In genomic region chr2:168935810-168936581, GRCh38 we compare ENCODE assay signal across 18 cellular contexts. TPM values are rescaled to one million over a fixed set of nuclear protein-coding genes. Genes with fewer than 3 reads are reported as not detected.
DNase-seq lines count a peak whose midpoint lies in the region; ATAC-seq and TF ChIP-seq lines count a peak whose summit lies in the region.
"Had no signal": no experiment of that assay in that cellular context is flagged by ENCODE, and none has a peak within 500 bp of the region (broad histone marks: within the 10 kb centered on the region; RNA-seq: fewer than 3 reads in every experiment).

No MANE protein-coding gene starts in this region.

- H3K4me1 Mint-ChIP-seq in endothelial cell (ENCODE audit: unreplicated experiment), result peaks cover 18% of the 10 kb centered on the region
- H3K4me1 Mint-ChIP-seq in activated naive CD8-positive, alpha-beta T cell treated with anti-CD3 and anti-CD28 coated beads, Interleukin-2, amount 50 U/mL, for 24 hours, result no peaks in the 10 kb centered on the region

- no peaks in the 10 kb centered on the region for H3K36me3 Mint-ChIP-seq in endothelial cell (ENCODE audit: low read depth, unreplicated experiment)
- H3K36me3 Mint-ChIP-seq in activated naive CD8-positive, alpha-beta T cell treated with anti-CD3 and anti-CD28 coated beads, Interleukin-2, amount 50 U/mL, for 24 hours (ENCODE audit: low read depth), result no peaks in the 10 kb centered on the region
- H3K36me3 Mint-ChIP-seq: activated naive CD4-positive, alpha-beta T cell treated with anti-CD3 and anti-CD28 coated beads, Interleukin-2, amount 50 U/mL, for 72 hours had no signal

- H3K27ac Mint-ChIP-seq in endothelial cell (ENCODE audit: unreplicated experiment), result peak overlapping the region; percentile 80
- no peak overlapping the region for H3K27ac Mint-ChIP-seq in activated naive CD8-positive, alpha-beta T cell treated with anti-CD3 and anti-CD28 coated beads, Interleukin-2, amount 50 U/mL, for 24 hours
- H3K27ac Mint-ChIP-seq: activated naive CD4-positive, alpha-beta T cell treated with anti-CD3 and anti-CD28 coated beads, Interleukin-2, amount 50 U/mL, for 72 hours had no signal

- H3K9me3 Mint-ChIP-seq in endothelial cell (ENCODE audit: unreplicated experiment), result no peaks in the 10 kb centered on the region
- no peaks in the 10 kb centered on the region for H3K9me3 Mint-ChIP-seq in activated naive CD8-positive, alpha-beta T cell treated with anti-CD3 and anti-CD28 coated beads, Interleukin-2, amount 50 U/mL, for 24 hours
- H3K9me3 Mint-ChIP-seq: activated naive CD4-positive, alpha-beta T cell treated with anti-CD3 and anti-CD28 coated beads, Interleukin-2, amount 50 U/mL, for 72 hours had no signal

- no peak for TF ChIP-seq CTCF in endothelial cell (IDR thresholded peaks at IDR 0.05; ENCODE audit: unreplicated experiment)

- H3K4me3 Mint-ChIP-seq in endothelial cell (ENCODE audit: unreplicated experiment), result no peak overlapping the region
- no peak overlapping the region for H3K4me3 Mint-ChIP-seq in activated naive CD8-positive, alpha-beta T cell treated with anti-CD3 and anti-CD28 coated beads, Interleukin-2, amount 50 U/mL, for 24 hours

- ATAC-seq in GM21723 (IDR thresholded peaks at IDR 0.05; ENCODE audit: unreplicated experiment) (no peak), GM21360 (IDR thresholded peaks at IDR 0.05; ENCODE audit: unreplicated experiment) (no peak)
- no peak for ATAC-seq in activated naive CD8-positive, alpha-beta T cell treated with anti-CD3 and anti-CD28 coated beads, Interleukin-2, amount 50 U/mL, for 24 hours
- ATAC-seq: activated naive CD4-positive, alpha-beta T cell treated with anti-CD3 and anti-CD28 coated beads, Interleukin-2, amount 50 U/mL, for 72 hours; gastrocnemius medialis; HCT116 had no signal

- no peaks in the 10 kb centered on the region for H3K27me3 Mint-ChIP-seq in endothelial cell (ENCODE audit: unreplicated experiment)
- peaks cover 6% of the 10 kb centered on the region for H3K27me3 Mint-ChIP-seq in activated naive CD8-positive, alpha-beta T cell treated with anti-CD3 and anti-CD28 coated beads, Interleukin-2, amount 50 U/mL, for 24 hours

- DNase-seq in ELR (ENCODE audit: low read depth) (peak; percentile 89), RPMI7951 (ENCODE audit: low read depth) (peak; percentile 62), endothelial cell (ENCODE audit: low spot score) (peak; percentile 24), myocyte (ENCODE audit: low read depth) (peak; percentile 17), DMS153 treated with DMSO at 0.1 percent for 48 hours (lab: John Stamatoyannopoulos, UW; ENCODE audit: unreplicated experiment) (no peak)
- DNase-seq in activated naive CD8-positive, alpha-beta T cell treated with anti-CD3 and anti-CD28 coated beads, Interleukin-2, amount 50 U/mL, for 24 hours, result no peak
- DNase-seq: BE2C, DND-41, gastrocnemius medialis, NCI-H1417, NCI-H510A, retina, stomach had no signal

RNA-seq across cellular contexts. Expression of gene G6PC2, which starts 34.9 kb away (rescaled TPM):
- not detected in 2 replicates for total RNA-seq in RPMI7951 (2014; rRNA removed; shearing (Covaris generic))
- total RNA-seq in endothelial cell (ENCODE audit: unreplicated experiment), result not detected
- total RNA-seq in myocyte, result not detected in 2 replicates
- not detected for polyA plus RNA-seq in myocyte (2012)
- total RNA-seq: activated naive CD4-positive, alpha-beta T cell treated with anti-CD3 and anti-CD28 coated beads, Interleukin-2, amount 50 U/mL, for 72 hours; gastrocnemius medialis; kidney epithelial cell had no signal
- polyA plus RNA-seq: stomach had no signal

RNA-seq across cellular contexts. Expression of gene SPC25, which starts 45.8 kb away (rescaled TPM):
- total RNA-seq in RPMI7951 (2014; rRNA removed; shearing (Covaris generic)), result 49.0 and 53.0 TPM in 2 replicates
- total RNA-seq in endothelial cell (ENCODE audit: unreplicated experiment) (6.2 TPM), myocyte (0.24 TPM in 1 of 2 replicates, not detected in the other)
- polyA plus RNA-seq in myocyte (2012), result 0.10 TPM
- total RNA-seq: gastrocnemius medialis had no signal

Comparison
In these comparisons a context has a peak if more than half of its experiments do, and no peak if none do; other contexts are left out.
1. DNase-seq: peak in ELR (single experiment), RPMI7951 (single experiment), endothelial cell (single experiment) and myocyte (single experiment); none in DMS153 treated with DMSO at 0.1 percent for 48 hours (single experiment) and activated naive CD8-positive, alpha-beta T cell treated with anti-CD3 and anti-CD28 coated beads, Interleukin-2, amount 50 U/mL, for 24 hours (single experiment).